1 cellular context compared by ENCODE assay signal in genomic region chr9:133149130-133150015, GRCh38.
TF ChIP-seq lines count a peak whose summit lies in the region.

No MANE protein-coding gene starts in this region.

TF ChIP-seq in HepG2, 621 proteins besides CTCF, POLR2A, EP300 and RAD21 (continued from another document and continues in another):
- TF ChIP-seq CBX2 (IDR thresholded peaks at IDR 0.05; ENCODE audit: low read depth, low read length) (no peak), CBX2 (CRISPR knock-in tag; IDR thresholded peaks at IDR 0.05; ENCODE audit: low read depth) (no peak), ZNF20 (CRISPR knock-in tag; IDR thresholded peaks at IDR 0.05) (no peak), ZNF816 (CRISPR knock-in tag; IDR thresholded peaks at IDR 0.05; ENCODE audit: borderline replicate concordance) (0 out of 2 replicates have a peak, but pooled peaks have one; percentile 39), SRF (IDR thresholded peaks at IDR 0.05; ENCODE audit: low read depth, low read length) (no peak), POGZ (CRISPR knock-in tag; IDR thresholded peaks at IDR 0.05) (peak; percentile 26; the same call in 1 of the 2 replicates), MYC (CRISPR knock-in tag; IDR thresholded peaks at IDR 0.05; ENCODE audit: borderline replicate concordance) (peak; percentile 100), ZNF850 (CRISPR knock-in tag; conservative IDR thresholded peaks at IDR 0.05) (no peak; the same call in 1 of the 2 replicates), USF2 (IDR thresholded peaks at IDR 0.05; ENCODE audit: low read depth, low read length) (peak; percentile 56; the same call in 1 of the 2 replicates), USF2 (CRISPR knock-in tag; IDR thresholded peaks at IDR 0.05; ENCODE audit: borderline replicate concordance) (no peak), SP2 (CRISPR knock-in tag; IDR thresholded peaks at IDR 0.05) (no peak), ZNF646 (CRISPR knock-in tag; IDR thresholded peaks at IDR 0.05) (no peak), ZSCAN30 (CRISPR knock-in tag; IDR thresholded peaks at IDR 0.05) (no peak), NFATC3 (CRISPR knock-in tag; IDR thresholded peaks at IDR 0.05) (0 out of 2 replicates have a peak, but pooled peaks have one; percentile 37), ZNF788 (CRISPR knock-in tag; IDR thresholded peaks at IDR 0.05; ENCODE audit: borderline replicate concordance) (peak; percentile 83; the same call in 1 of the 2 replicates), ZNF333 (CRISPR knock-in tag; IDR thresholded peaks at IDR 0.05; ENCODE audit: borderline replicate concordance) (peak; percentile 85; the same call in 1 of the 2 replicates), ZNF782 (CRISPR knock-in tag; IDR thresholded peaks at IDR 0.05; ENCODE audit: borderline replicate concordance) (peak; percentile 93), DMAP1 (CRISPR knock-in tag; IDR thresholded peaks at IDR 0.05) (peak; percentile 93), ZNF501 (CRISPR knock-in tag; IDR thresholded peaks at IDR 0.05) (0 out of 2 replicates have a peak, but pooled peaks have one; percentile 16), GABPB1 (CRISPR knock-in tag; IDR thresholded peaks at IDR 0.05) (peak; percentile 73), POLR2AphosphoS5 (IDR thresholded peaks at IDR 0.05; ENCODE audit: low read depth, low read length) (peak; percentile 46; the same call in 1 of the 2 replicates), ZNF251 (CRISPR knock-in tag; IDR thresholded peaks at IDR 0.05) (no peak), ZNF768 (CRISPR knock-in tag; IDR thresholded peaks at IDR 0.05) (peak; percentile 69), ZNF468 (CRISPR knock-in tag; IDR thresholded peaks at IDR 0.05) (no peak), ZNF138 (CRISPR knock-in tag; IDR thresholded peaks at IDR 0.05; ENCODE audit: low read depth) (peak; percentile 90)
- TF ChIP-seq, protein P1, sequence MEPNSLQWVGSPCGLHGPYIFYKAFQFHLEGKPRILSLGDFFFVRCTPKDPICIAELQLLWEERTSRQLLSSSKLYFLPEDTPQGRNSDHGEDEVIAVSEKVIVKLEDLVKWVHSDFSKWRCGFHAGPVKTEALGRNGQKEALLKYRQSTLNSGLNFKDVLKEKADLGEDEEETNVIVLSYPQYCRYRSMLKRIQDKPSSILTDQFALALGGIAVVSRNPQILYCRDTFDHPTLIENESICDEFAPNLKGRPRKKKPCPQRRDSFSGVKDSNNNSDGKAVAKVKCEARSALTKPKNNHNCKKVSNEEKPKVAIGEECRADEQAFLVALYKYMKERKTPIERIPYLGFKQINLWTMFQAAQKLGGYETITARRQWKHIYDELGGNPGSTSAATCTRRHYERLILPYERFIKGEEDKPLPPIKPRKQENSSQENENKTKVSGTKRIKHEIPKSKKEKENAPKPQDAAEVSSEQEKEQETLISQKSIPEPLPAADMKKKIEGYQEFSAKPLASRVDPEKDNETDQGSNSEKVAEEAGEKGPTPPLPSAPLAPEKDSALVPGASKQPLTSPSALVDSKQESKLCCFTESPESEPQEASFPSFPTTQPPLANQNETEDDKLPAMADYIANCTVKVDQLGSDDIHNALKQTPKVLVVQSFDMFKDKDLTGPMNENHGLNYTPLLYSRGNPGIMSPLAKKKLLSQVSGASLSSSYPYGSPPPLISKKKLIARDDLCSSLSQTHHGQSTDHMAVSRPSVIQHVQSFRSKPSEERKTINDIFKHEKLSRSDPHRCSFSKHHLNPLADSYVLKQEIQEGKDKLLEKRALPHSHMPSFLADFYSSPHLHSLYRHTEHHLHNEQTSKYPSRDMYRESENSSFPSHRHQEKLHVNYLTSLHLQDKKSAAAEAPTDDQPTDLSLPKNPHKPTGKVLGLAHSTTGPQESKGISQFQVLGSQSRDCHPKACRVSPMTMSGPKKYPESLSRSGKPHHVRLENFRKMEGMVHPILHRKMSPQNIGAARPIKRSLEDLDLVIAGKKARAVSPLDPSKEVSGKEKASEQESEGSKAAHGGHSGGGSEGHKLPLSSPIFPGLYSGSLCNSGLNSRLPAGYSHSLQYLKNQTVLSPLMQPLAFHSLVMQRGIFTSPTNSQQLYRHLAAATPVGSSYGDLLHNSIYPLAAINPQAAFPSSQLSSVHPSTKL (CRISPR knock-in tag; IDR thresholded peaks at IDR 0.05): peak; percentile 34
- TF ChIP-seq, protein P2, sequence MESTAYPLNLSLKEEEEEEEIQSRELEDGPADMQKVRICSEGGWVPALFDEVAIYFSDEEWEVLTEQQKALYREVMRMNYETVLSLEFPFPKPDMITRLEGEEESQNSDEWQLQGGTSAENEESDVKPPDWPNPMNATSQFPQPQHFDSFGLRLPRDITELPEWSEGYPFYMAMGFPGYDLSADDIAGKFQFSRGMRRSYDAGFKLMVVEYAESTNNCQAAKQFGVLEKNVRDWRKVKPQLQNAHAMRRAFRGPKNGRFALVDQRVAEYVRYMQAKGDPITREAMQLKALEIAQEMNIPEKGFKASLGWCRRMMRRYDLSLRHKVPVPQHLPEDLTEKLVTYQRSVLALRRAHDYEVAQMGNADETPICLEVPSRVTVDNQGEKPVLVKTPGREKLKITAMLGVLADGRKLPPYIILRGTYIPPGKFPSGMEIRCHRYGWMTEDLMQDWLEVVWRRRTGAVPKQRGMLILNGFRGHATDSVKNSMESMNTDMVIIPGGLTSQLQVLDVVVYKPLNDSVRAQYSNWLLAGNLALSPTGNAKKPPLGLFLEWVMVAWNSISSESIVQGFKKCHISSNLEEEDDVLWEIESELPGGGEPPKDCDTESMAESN (CRISPR knock-in tag; conservative IDR thresholded peaks at IDR 0.05): peak; percentile 38; the same call in 1 of the 2 replicates
- TF ChIP-seq, protein P3, sequence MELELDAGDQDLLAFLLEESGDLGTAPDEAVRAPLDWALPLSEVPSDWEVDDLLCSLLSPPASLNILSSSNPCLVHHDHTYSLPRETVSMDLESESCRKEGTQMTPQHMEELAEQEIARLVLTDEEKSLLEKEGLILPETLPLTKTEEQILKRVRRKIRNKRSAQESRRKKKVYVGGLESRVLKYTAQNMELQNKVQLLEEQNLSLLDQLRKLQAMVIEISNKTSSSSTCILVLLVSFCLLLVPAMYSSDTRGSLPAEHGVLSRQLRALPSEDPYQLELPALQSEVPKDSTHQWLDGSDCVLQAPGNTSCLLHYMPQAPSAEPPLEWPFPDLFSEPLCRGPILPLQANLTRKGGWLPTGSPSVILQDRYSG (CRISPR knock-in tag; IDR thresholded peaks at IDR 0.05): 0 out of 2 replicates have a peak, but pooled peaks have one; percentile 69
- TF ChIP-seq, protein P4, sequence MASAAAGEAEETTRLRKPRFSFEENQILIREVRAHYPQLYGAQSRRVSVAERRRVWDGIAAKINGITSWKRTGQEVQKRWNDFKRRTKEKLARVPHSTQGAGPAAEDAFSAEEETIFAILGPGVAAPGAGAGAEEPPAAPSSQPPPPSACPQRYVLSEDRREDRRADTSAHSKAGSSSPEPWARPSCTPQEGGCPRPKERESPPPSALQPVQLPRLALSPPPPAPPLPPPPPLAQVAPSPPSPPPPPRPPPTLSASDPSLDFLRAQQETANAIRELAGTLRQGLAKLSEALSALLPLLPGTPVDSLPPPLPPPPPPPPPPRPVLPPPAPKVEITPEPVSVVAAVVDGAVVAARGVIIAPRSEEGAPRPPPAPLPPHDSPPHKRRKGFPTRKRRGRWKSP (CRISPR knock-in tag; IDR thresholded peaks at IDR 0.05): peak; percentile 64; the same call in 1 of the 2 replicates
- TF ChIP-seq, protein P5, sequence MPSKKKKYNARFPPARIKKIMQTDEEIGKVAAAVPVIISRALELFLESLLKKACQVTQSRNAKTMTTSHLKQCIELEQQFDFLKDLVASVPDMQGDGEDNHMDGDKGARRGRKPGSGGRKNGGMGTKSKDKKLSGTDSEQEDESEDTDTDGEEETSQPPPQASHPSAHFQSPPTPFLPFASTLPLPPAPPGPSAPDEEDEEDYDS (CRISPR knock-in tag; IDR thresholded peaks at IDR 0.05): no peak
